ENCODE assay signal across 23 cellular contexts in genomic region chr1:167515893-167516321, GRCh38. TPM values are rescaled to one million over a fixed set of nuclear protein-coding genes. Genes with fewer than 3 reads are reported as not detected.
A peak's percentile ranks its signal among the peaks of the same experiment; 100 is the strongest.
DNase-seq lines count a peak whose midpoint lies in the region; ATAC-seq and TF ChIP-seq lines count a peak whose summit lies in the region.
"Had no signal": no experiment of that assay in that cellular context is flagged by ENCODE, and none has a peak within 500 bp of the region (broad histone marks: within the 10 kb centered on the region; RNA-seq: fewer than 3 reads in every experiment).

No MANE protein-coding gene starts in this region.

- H3K27me3 Mint-ChIP-seq in stimulated activated naive CD8-positive, alpha-beta T cell treated with anti-CD3 and anti-CD28 coated beads, Interleukin-15, Interleukin-2, amounts not matched to agents 100 ng/mL and 50 ng/mL, for 24 hours, result no peaks in the 10 kb centered on the region
- no peaks in the 10 kb centered on the region for H3K27me3 Mint-ChIP-seq in activated CD8-positive, alpha-beta T cell treated with anti-CD3 and anti-CD28 coated beads for 36 hours

- CTCF ChIA-PET in activated CD8-positive, alpha-beta T cell treated with anti-CD3 and anti-CD28 coated beads for 36 hours (lab: Charles Lee), result interaction anchor here (1.2 to 8.4 kb wide), 9 partner anchors 9 to 75 kb away, joined by 4 to 70 read pairs (median 26); no protein-coding TSS in a partner anchor

- no peaks in the 10 kb centered on the region for H3K9me3 Mint-ChIP-seq in stimulated activated naive CD8-positive, alpha-beta T cell treated with anti-CD3 and anti-CD28 coated beads, Interleukin-15, Interleukin-2, amounts not matched to agents 100 ng/mL and 50 ng/mL, for 24 hours
- no peaks in the 10 kb centered on the region for H3K9me3 Mint-ChIP-seq in activated CD8-positive, alpha-beta T cell treated with anti-CD3 and anti-CD28 coated beads for 36 hours

- H3K36me3 Mint-ChIP-seq in stimulated activated naive CD8-positive, alpha-beta T cell treated with anti-CD3 and anti-CD28 coated beads, Interleukin-15, Interleukin-2, amounts not matched to agents 100 ng/mL and 50 ng/mL, for 24 hours (ENCODE audit: low read depth), result peaks cover 49% of the 10 kb centered on the region
- peaks cover 67% of the 10 kb centered on the region for H3K36me3 Mint-ChIP-seq in activated CD8-positive, alpha-beta T cell treated with anti-CD3 and anti-CD28 coated beads for 36 hours (ENCODE audit: low read depth)

- H3K4me3 Mint-ChIP-seq in stimulated activated naive CD8-positive, alpha-beta T cell treated with anti-CD3 and anti-CD28 coated beads, Interleukin-15, Interleukin-2, amounts not matched to agents 100 ng/mL and 50 ng/mL, for 24 hours, result peak overlapping the region; percentile 95
- peak overlapping the region; percentile 100 for H3K4me3 Mint-ChIP-seq in activated CD8-positive, alpha-beta T cell treated with anti-CD3 and anti-CD28 coated beads for 36 hours

- POLR2A ChIA-PET in activated CD8-positive, alpha-beta T cell treated with anti-CD3 and anti-CD28 coated beads for 36 hours (lab: Charles Lee), result interaction anchor here (0.8 to 7.6 kb wide), 17 partner anchors 9 to 296 kb away, joined by 3 to 148 read pairs (median 14); no protein-coding TSS in a partner anchor

- no peak for TF ChIP-seq CTCF in activated CD8-positive, alpha-beta T cell treated with anti-CD3 and anti-CD28 coated beads for 36 hours (IDR thresholded peaks at IDR 0.05)

- H3K27ac Mint-ChIP-seq in stimulated activated naive CD8-positive, alpha-beta T cell treated with anti-CD3 and anti-CD28 coated beads, Interleukin-15, Interleukin-2, amounts not matched to agents 100 ng/mL and 50 ng/mL, for 24 hours, result peak overlapping the region; percentile 99
- H3K27ac Mint-ChIP-seq in activated CD8-positive, alpha-beta T cell treated with anti-CD3 and anti-CD28 coated beads for 36 hours, result peak overlapping the region; percentile 100

- intact Hi-C loops in activated CD8-positive, alpha-beta T cell treated with anti-CD3 and anti-CD28 coated beads for 36 hours (cut with micrococcal nuclease), result loop anchor here (2.0 to 10.0 kb wide), 4 partner anchors 15 to 291 kb away; partner anchors contain the start of gene POU2F1

- H3K4me1 Mint-ChIP-seq in stimulated activated naive CD8-positive, alpha-beta T cell treated with anti-CD3 and anti-CD28 coated beads, Interleukin-15, Interleukin-2, amounts not matched to agents 100 ng/mL and 50 ng/mL, for 24 hours (ENCODE audit: low read depth), result peaks cover 54% of the 10 kb centered on the region
- peaks cover 39% of the 10 kb centered on the region for H3K4me1 Mint-ChIP-seq in activated CD8-positive, alpha-beta T cell treated with anti-CD3 and anti-CD28 coated beads for 36 hours (ENCODE audit: low read depth)

- no peak for DNase-seq in stimulated activated naive CD8-positive, alpha-beta T cell treated with anti-CD3 and anti-CD28 coated beads, Interleukin-15, Interleukin-2, amounts not matched to agents 100 U/mL and 50 U/mL, for 24 hours
- peak; percentile 43 for DNase-seq in activated CD8-positive, alpha-beta T cell treated with anti-CD3 and anti-CD28 coated beads for 36 hours
- DNase-seq in islet precursor cell (peak; percentile 52), mesenteric fat pad (ENCODE audit: low spot score) (no peak), activated gamma-delta T cell (lab: John Stamatoyannopoulos, UW) (no peak), left lobe of liver (ENCODE audit: low spot score) (no peak), mucosa of gallbladder (ENCODE audit: low spot score) (no peak)
- DNase-seq: AML-193, colonic mucosa, DMS 273 treated with DMSO at 0.1 percent for 48 hours, foreskin melanocyte, KG1, left cardiac atrium, NCI-H1092, NCI-H2081 treated with DMSO at 0.1 percent for 48 hours, NCI-H510A treated with DMSO at 0.1 percent for 48 hours, occipital lobe, SHP77, substantia nigra, T-helper 9 cell had no signal

- no peak for ATAC-seq in stimulated activated naive CD8-positive, alpha-beta T cell treated with anti-CD3 and anti-CD28 coated beads, Interleukin-15, Interleukin-2, amounts not matched to agents 100 U/mL and 50 U/mL, for 24 hours
- no peak for ATAC-seq in activated CD8-positive, alpha-beta T cell treated with anti-CD3 and anti-CD28 coated beads for 36 hours
- ATAC-seq in left lobe of liver, result no peak
- ATAC-seq: activated CD4-positive, CD25-positive, alpha-beta regulatory T cell treated with anti-CD3 and anti-CD28 coated beads, Interleukin-2, amount 50 U/mL, for 24 hours; left cardiac atrium; sciatic nerve had no signal

RNA-seq across cellular contexts. Expression of gene CD247, which starts 2.4 kb away (rescaled TPM):
- total RNA-seq in activated CD8-positive, alpha-beta T cell treated with anti-CD3 and anti-CD28 coated beads for 36 hours, result 100 to 1,000 TPM; 224 to 229 TPM
- 2.1 TPM for total RNA-seq in mesenteric fat pad
- total RNA-seq in left lobe of liver, result 0.65 TPM
- total RNA-seq in mucosa of gallbladder, result 5.2 TPM

RNA-seq across cellular contexts. Expression of gene CREG1, which starts 37.7 kb away (rescaled TPM):
- 1 to 10 TPM; 9.7 to 10.0 TPM for total RNA-seq in activated CD8-positive, alpha-beta T cell treated with anti-CD3 and anti-CD28 coated beads for 36 hours
- total RNA-seq in mesenteric fat pad, result 185 TPM
- 89.7 TPM for total RNA-seq in left lobe of liver
- 157 TPM for total RNA-seq in mucosa of gallbladder

Comparison
In these comparisons a context has a peak if more than half of its experiments do, and no peak if none do; other contexts are left out.
1. DNase-seq: peak in activated CD8-positive, alpha-beta T cell treated with anti-CD3 and anti-CD28 coated beads for 36 hours (single experiment) and islet precursor cell (single experiment); none in stimulated activated naive CD8-positive, alpha-beta T cell treated with anti-CD3 and anti-CD28 coated beads, Interleukin-15, Interleukin-2, amounts not matched to agents 100 U/mL and 50 U/mL, for 24 hours (single experiment), mesenteric fat pad (single experiment), activated gamma-delta T cell (single experiment), left lobe of liver (single experiment) and mucosa of gallbladder (single experiment).
2. RNA of gene CD247, which starts 2.4 kb away (total RNA-seq): 224 to 229 TPM in activated CD8-positive, alpha-beta T cell treated with anti-CD3 and anti-CD28 coated beads for 36 hours; 5.2 TPM in mucosa of gallbladder (single experiment), 2.1 TPM in mesenteric fat pad (single experiment) and 0.65 TPM in left lobe of liver (single experiment); every median in the first group is over 10 times any median in the second.